Comparison of ENCODE assay signal across 1 cellular context in the genomic region with DNA sequence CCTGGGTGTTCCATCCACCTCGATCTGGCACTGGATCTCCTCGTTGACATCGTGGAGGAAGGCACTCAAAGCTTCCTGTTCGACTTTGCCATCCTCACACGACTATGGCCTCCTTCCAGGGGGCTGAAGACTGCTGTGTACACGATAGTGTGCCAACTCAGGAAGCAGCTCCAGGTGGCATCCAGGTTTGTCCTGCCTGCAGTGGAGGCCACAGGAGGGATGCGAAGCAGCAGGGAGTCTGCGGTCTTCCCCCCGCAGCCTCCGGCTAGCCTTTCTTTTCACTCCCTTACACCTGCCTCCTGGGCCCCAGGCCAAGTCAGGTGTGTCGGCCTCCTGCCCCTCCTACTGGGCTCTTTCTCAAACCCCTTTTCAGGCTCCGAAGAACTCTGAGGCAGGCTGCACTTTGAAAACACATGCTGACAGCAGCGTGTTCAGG.
TF ChIP-seq lines count a peak whose summit lies in the region.

No MANE protein-coding gene starts in this region.

TF ChIP-seq in GM23338, 12 proteins besides CTCF, POLR2A, EP300 and RAD21 (continued from another document):
- TF ChIP-seq, protein P1, sequence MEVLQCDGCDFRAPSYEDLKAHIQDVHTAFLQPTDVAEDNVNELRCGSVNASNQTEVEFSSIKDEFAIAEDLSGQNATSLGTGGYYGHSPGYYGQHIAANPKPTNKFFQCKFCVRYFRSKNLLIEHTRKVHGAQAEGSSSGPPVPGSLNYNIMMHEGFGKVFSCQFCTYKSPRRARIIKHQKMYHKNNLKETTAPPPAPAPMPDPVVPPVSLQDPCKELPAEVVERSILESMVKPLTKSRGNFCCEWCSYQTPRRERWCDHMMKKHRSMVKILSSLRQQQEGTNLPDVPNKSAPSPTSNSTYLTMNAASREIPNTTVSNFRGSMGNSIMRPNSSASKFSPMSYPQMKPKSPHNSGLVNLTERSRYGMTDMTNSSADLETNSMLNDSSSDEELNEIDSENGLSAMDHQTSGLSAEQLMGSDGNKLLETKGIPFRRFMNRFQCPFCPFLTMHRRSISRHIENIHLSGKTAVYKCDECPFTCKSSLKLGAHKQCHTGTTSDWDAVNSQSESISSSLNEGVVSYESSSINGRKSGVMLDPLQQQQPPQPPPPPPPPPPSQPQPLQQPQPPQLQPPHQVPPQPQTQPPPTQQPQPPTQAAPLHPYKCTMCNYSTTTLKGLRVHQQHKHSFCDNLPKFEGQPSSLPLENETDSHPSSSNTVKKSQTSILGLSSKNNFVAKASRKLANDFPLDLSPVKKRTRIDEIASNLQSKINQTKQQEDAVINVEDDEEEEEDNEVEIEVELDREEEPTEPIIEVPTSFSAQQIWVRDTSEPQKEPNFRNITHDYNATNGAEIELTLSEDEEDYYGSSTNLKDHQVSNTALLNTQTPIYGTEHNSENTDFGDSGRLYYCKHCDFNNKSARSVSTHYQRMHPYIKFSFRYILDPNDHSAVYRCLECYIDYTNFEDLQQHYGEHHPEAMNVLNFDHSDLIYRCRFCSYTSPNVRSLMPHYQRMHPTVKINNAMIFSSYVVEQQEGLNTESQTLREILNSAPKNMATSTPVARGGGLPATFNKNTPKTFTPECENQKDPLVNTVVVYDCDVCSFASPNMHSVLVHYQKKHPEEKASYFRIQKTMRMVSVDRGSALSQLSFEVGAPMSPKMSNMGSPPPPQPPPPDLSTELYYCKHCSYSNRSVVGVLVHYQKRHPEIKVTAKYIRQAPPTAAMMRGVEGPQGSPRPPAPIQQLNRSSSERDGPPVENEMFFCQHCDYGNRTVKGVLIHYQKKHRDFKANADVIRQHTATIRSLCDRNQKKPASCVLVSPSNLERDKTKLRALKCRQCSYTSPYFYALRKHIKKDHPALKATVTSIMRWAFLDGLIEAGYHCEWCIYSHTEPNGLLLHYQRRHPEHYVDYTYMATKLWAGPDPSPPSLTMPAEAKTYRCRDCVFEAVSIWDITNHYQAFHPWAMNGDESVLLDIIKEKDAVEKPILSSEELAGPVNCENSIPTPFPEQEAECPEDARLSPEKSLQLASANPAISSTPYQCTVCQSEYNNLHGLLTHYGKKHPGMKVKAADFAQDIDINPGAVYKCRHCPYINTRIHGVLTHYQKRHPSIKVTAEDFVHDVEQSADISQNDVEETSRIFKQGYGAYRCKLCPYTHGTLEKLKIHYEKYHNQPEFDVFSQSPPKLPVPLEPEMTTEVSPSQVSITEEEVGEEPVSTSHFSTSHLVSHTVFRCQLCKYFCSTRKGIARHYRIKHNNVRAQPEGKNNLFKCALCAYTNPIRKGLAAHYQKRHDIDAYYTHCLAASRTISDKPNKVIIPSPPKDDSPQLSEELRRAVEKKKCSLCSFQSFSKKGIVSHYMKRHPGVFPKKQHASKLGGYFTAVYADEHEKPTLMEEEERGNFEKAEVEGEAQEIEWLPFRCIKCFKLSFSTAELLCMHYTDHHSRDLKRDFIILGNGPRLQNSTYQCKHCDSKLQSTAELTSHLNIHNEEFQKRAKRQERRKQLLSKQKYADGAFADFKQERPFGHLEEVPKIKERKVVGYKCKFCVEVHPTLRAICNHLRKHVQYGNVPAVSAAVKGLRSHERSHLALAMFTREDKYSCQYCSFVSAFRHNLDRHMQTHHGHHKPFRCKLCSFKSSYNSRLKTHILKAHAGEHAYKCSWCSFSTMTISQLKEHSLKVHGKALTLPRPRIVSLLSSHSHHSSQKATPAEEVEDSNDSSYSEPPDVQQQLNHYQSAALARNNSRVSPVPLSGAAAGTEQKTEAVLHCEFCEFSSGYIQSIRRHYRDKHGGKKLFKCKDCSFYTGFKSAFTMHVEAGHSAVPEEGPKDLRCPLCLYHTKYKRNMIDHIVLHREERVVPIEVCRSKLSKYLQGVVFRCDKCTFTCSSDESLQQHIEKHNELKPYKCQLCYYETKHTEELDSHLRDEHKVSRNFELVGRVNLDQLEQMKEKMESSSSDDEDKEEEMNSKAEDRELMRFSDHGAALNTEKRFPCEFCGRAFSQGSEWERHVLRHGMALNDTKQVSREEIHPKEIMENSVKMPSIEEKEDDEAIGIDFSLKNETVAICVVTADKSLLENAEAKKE (CRISPR knock-in tag; IDR thresholded peaks at IDR 0.05) = no peak
- TF ChIP-seq EZH2 (IDR thresholded peaks at IDR 0.05; ENCODE audit: low read depth, unreplicated experiment) (no peak), CREB1 (CRISPR knock-in tag; IDR thresholded peaks at IDR 0.05; ENCODE audit: low read depth) (no peak)
TF ChIP-seq in GM23338: peak in this region for 0.
